ENCODE assay signal across 8 cellular contexts in genomic region chr11:27471067-27471587, GRCh38. TPM values are rescaled to one million over a fixed set of nuclear protein-coding genes. Genes with fewer than 3 reads are reported as not detected.
DNase-seq lines count a peak whose midpoint lies in the region; ATAC-seq and TF ChIP-seq lines count a peak whose summit lies in the region.

No MANE protein-coding gene starts in this region.

- no peaks in the 10 kb centered on the region for H3K36me3 ChIP-seq in heart right ventricle

- DNase-seq in heart right ventricle = no peak
- DNase-seq in cardiac septum (ENCODE audit: low spot score) = no peak
- no peak for DNase-seq in activated naive CD8-positive, alpha-beta T cell treated with anti-CD3 and anti-CD28 coated beads for 36 hours
- DNase-seq in islet precursor cell = peak; percentile 71
- DNase-seq in stimulated activated naive CD8-positive, alpha-beta T cell treated with anti-CD3 and anti-CD28 coated beads, Interleukin-15, amount 100 ng/mL, for 72 hours = no peak
- no peak for DNase-seq in UCSD-AML1 (lab: John Stamatoyannopoulos, UW; ENCODE audit: unreplicated experiment)
- DNase-seq in NCI-H524 treated with DMSO at 0.1 percent for 48 hours (lab: John Stamatoyannopoulos, UW) = no peak

- H3K27ac Mint-ChIP-seq in activated naive CD8-positive, alpha-beta T cell treated with anti-CD3 and anti-CD28 coated beads for 36 hours = no peak overlapping the region
- H3K27ac Mint-ChIP-seq in stimulated activated naive CD8-positive, alpha-beta T cell treated with anti-CD3 and anti-CD28 coated beads, Interleukin-15, amount 100 ng/mL, for 72 hours = no peak overlapping the region

- H3K4me1 Mint-ChIP-seq in activated naive CD8-positive, alpha-beta T cell treated with anti-CD3 and anti-CD28 coated beads for 36 hours = peaks cover 10% of the 10 kb centered on the region
- peaks cover 16% of the 10 kb centered on the region for H3K4me1 Mint-ChIP-seq in stimulated activated naive CD8-positive, alpha-beta T cell treated with anti-CD3 and anti-CD28 coated beads, Interleukin-15, amount 100 ng/mL, for 72 hours

- peaks cover 0 to 3% (median 0%) of the 10 kb centered on the region in 11 donors for H3K9me3 ChIP-seq in heart right ventricle

- peak overlapping the region; percentile 64 to 97 (median 82) for H3K4me3 ChIP-seq in heart right ventricle

- 13 to 16% methylated on average over 17 of the region's 17 CpGs for WGBS in heart right ventricle, 2 donors

- H3K9me3 Mint-ChIP-seq in activated naive CD8-positive, alpha-beta T cell treated with anti-CD3 and anti-CD28 coated beads for 36 hours = no peaks in the 10 kb centered on the region
- no peaks in the 10 kb centered on the region for H3K9me3 Mint-ChIP-seq in stimulated activated naive CD8-positive, alpha-beta T cell treated with anti-CD3 and anti-CD28 coated beads, Interleukin-15, amount 100 ng/mL, for 72 hours

- peaks cover 44% of the 10 kb centered on the region for H3K27me3 Mint-ChIP-seq in activated naive CD8-positive, alpha-beta T cell treated with anti-CD3 and anti-CD28 coated beads for 36 hours
- peaks cover 28% of the 10 kb centered on the region for H3K27me3 Mint-ChIP-seq in stimulated activated naive CD8-positive, alpha-beta T cell treated with anti-CD3 and anti-CD28 coated beads, Interleukin-15, amount 100 ng/mL, for 72 hours

- peak overlapping the region in 9 of 10 donors; percentile 82 to 97 (median 90) for H3K27ac ChIP-seq in heart right ventricle

- intact Hi-C loops in heart right ventricle (cut with DNase I) (loop anchor here in 5 of 10 donors (10.0 kb wide), 2 partner anchors 86 to 106 kb away; partner anchors contain the start of gene CCDC34 (in 4 of the 5)), cardiac septum (cut with DNase I) (loop anchor here (5.0 kb wide), 2 partner anchors 79 to 269 kb away; no protein-coding TSS in a partner anchor)

- H3K36me3 Mint-ChIP-seq in activated naive CD8-positive, alpha-beta T cell treated with anti-CD3 and anti-CD28 coated beads for 36 hours = no peaks in the 10 kb centered on the region

- H3K4me3 Mint-ChIP-seq in activated naive CD8-positive, alpha-beta T cell treated with anti-CD3 and anti-CD28 coated beads for 36 hours = peak overlapping the region; percentile 74
- H3K4me3 Mint-ChIP-seq in stimulated activated naive CD8-positive, alpha-beta T cell treated with anti-CD3 and anti-CD28 coated beads, Interleukin-15, amount 100 ng/mL, for 72 hours = peak overlapping the region; percentile 75 to 79

- H3K27me3 ChIP-seq in heart right ventricle = peaks cover 0 to 10% (median 0%) of the 10 kb centered on the region in 7 donors

- no peak for TF ChIP-seq CTCF in heart right ventricle (IDR thresholded peaks at IDR 0.05)

- H3K4me1 ChIP-seq in heart right ventricle = peaks cover 0 to 47% (median 23%) of the 10 kb centered on the region in 9 donors

- ATAC-seq in heart right ventricle (peak in 2 of 8 donors; percentile 0 to 1), HG02852 (IDR thresholded peaks at IDR 0.05; ENCODE audit: unreplicated experiment) (no peak)
- ATAC-seq in stimulated activated naive CD8-positive, alpha-beta T cell treated with anti-CD3 and anti-CD28 coated beads, Interleukin-15, amount 100 ng/mL, for 72 hours = no peak

RNA-seq across cellular contexts. Expression of gene LGR4, which starts 1.5 kb away (rescaled TPM):
- total RNA-seq in heart right ventricle = 10 to 100 TPM; 13.6 to 41.0 (median 23.3) TPM
- 10 to 100 TPM in 1 of 2 donors, 1 to 10 TPM in 1; 6.0 to 16.8 TPM for polyA plus RNA-seq in heart right ventricle
- 22.6 TPM for total RNA-seq in cardiac septum
- total RNA-seq in activated naive CD8-positive, alpha-beta T cell treated with anti-CD3 and anti-CD28 coated beads for 36 hours = under 1 TPM; 0.06 to 0.08 TPM

RNA-seq across cellular contexts. Expression of gene LIN7C, which starts 35.4 kb away (rescaled TPM):
- 10 to 100 TPM; 13.9 to 22.3 (median 17.6) TPM for total RNA-seq in heart right ventricle
- polyA plus RNA-seq in heart right ventricle = 1 to 10 TPM; 3.4 to 5.9 TPM
- 17.4 TPM for total RNA-seq in cardiac septum
- total RNA-seq in activated naive CD8-positive, alpha-beta T cell treated with anti-CD3 and anti-CD28 coated beads for 36 hours = 10 to 100 TPM; 29.1 to 30.6 TPM

Comparison
In these comparisons a context has a peak if more than half of its experiments do, and no peak if none do; other contexts are left out.
1. RNA of gene LGR4, which starts 1.5 kb away (total RNA-seq): 13.6 to 41.0 TPM in heart right ventricle and 22.6 TPM in cardiac septum (single experiment); 0.06 to 0.08 TPM in activated naive CD8-positive, alpha-beta T cell treated with anti-CD3 and anti-CD28 coated beads for 36 hours; every median in the first group is over 10 times any median in the second.